ENCODE assay signal across 1 cellular context in the genomic region with DNA sequence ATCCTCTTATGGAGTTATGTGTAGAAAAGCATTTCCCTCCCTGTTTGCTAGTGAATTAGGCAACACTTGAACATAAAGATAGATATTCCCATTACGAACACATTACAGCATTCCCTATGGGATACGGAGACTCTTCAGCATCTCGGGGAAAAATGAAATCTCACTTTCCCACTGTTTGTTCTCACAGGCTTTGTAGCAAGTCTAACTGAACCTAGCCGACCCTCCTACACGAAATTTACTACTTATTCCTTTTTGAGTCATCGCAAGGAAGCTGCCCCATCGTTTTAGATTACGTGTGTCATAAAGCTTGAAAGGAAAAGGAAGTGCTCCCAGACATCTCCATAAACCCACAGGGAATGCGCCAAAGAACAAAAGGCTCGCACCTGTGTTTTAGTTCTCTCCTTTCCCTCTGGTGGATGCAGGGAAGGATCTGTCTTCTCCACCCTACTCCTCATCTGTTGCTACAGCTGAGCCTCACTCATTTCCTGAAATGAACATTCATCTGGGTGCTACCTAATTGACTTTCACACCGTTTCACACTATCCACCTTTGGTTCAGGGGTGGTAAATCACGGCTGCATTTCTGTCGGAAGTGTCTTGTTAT.
TF ChIP-seq lines count a peak whose summit lies in the region.

No MANE protein-coding gene starts in this region.

TF ChIP-seq in WTC11, 78 proteins besides CTCF, POLR2A, EP300 and RAD21 (continued from another document):
- TF ChIP-seq, protein P1, sequence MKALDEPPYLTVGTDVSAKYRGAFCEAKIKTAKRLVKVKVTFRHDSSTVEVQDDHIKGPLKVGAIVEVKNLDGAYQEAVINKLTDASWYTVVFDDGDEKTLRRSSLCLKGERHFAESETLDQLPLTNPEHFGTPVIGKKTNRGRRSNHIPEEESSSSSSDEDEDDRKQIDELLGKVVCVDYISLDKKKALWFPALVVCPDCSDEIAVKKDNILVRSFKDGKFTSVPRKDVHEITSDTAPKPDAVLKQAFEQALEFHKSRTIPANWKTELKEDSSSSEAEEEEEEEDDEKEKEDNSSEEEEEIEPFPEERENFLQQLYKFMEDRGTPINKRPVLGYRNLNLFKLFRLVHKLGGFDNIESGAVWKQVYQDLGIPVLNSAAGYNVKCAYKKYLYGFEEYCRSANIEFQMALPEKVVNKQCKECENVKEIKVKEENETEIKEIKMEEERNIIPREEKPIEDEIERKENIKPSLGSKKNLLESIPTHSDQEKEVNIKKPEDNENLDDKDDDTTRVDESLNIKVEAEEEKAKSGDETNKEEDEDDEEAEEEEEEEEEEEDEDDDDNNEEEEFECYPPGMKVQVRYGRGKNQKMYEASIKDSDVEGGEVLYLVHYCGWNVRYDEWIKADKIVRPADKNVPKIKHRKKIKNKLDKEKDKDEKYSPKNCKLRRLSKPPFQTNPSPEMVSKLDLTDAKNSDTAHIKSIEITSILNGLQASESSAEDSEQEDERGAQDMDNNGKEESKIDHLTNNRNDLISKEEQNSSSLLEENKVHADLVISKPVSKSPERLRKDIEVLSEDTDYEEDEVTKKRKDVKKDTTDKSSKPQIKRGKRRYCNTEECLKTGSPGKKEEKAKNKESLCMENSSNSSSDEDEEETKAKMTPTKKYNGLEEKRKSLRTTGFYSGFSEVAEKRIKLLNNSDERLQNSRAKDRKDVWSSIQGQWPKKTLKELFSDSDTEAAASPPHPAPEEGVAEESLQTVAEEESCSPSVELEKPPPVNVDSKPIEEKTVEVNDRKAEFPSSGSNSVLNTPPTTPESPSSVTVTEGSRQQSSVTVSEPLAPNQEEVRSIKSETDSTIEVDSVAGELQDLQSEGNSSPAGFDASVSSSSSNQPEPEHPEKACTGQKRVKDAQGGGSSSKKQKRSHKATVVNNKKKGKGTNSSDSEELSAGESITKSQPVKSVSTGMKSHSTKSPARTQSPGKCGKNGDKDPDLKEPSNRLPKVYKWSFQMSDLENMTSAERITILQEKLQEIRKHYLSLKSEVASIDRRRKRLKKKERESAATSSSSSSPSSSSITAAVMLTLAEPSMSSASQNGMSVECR (CRISPR knock-in tag; IDR thresholded peaks at IDR 0.05; ENCODE audit: borderline replicate concordance): no peak
- TF ChIP-seq, protein P2, sequence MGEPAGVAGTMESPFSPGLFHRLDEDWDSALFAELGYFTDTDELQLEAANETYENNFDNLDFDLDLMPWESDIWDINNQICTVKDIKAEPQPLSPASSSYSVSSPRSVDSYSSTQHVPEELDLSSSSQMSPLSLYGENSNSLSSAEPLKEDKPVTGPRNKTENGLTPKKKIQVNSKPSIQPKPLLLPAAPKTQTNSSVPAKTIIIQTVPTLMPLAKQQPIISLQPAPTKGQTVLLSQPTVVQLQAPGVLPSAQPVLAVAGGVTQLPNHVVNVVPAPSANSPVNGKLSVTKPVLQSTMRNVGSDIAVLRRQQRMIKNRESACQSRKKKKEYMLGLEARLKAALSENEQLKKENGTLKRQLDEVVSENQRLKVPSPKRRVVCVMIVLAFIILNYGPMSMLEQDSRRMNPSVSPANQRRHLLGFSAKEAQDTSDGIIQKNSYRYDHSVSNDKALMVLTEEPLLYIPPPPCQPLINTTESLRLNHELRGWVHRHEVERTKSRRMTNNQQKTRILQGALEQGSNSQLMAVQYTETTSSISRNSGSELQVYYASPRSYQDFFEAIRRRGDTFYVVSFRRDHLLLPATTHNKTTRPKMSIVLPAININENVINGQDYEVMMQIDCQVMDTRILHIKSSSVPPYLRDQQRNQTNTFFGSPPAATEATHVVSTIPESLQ (CRISPR knock-in tag; IDR thresholded peaks at IDR 0.05): no peak
